Comparison of ENCODE assay signal across 14 cellular contexts in the genomic region with DNA sequence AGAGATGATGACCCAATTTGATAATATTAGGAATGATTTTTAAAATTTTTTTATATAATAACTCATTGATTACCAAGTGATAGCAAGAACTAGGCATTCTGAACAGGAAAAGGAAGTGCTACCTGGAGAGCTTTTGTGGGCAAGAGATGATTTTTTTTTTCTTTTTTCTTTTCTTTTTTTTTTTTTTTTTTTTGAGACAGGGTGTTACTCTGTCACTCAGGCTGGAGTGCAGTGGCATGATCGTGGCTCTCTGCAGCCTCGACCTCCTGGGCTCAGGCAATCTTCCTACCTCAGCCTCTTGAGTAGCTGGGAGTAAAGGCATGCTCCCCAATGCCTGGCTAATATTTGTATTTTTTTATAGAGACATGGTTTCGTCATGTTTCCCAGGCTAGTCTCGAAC. TPM values are rescaled to one million over a fixed set of nuclear protein-coding genes. Genes with fewer than 3 reads are reported as not detected.
A peak's percentile ranks its signal among the peaks of the same experiment; 100 is the strongest.
DNase-seq lines count a peak whose midpoint lies in the region; ATAC-seq and TF ChIP-seq lines count a peak whose summit lies in the region.
"Had no signal": no experiment of that assay in that cellular context is flagged by ENCODE, and none has a peak within 500 bp of the region (broad histone marks: within the 10 kb centered on the region; RNA-seq: fewer than 3 reads in every experiment).

No MANE protein-coding gene starts in this region.

- no peak for DNase-seq in activated CD4-positive, alpha-beta T cell treated with anti-CD3 and anti-CD28 coated beads, Interleukin-2, amount 10 ng/mL, durations not matched to agents 7 days and 5 days
- no peak for DNase-seq in activated CD4-positive, alpha-beta T cell treated with anti-CD3 and anti-CD28 coated beads for 1 hour
- no peak for DNase-seq in effector memory CD4-positive, alpha-beta T cell
- no peak for DNase-seq in vagina (ENCODE audit: extremely low spot score in 2 of 2)
- no peak for DNase-seq in kidney tubule cell (ENCODE audit: low spot score)
- no peak for DNase-seq in upper lobe of right lung
- DNase-seq: NCI-H1048; posterior cingulate gyrus; spleen; stimulated activated naive CD4-positive, alpha-beta T cell treated with Interleukin-2 at 50 U/mL for 16 hours; WERI-Rb-1 had no signal

- H3K27ac ChIP-seq in effector memory CD4-positive, alpha-beta T cell (ENCODE audit: insufficient read depth, low read length, poor library complexity, severe bottlenecking) = peak overlapping the region; percentile 60
- H3K27ac ChIP-seq in rectal smooth muscle tissue (ENCODE audit: low read depth, low read length) = peak overlapping the region; percentile 76
- H3K27ac ChIP-seq in vagina = no peak overlapping the region
- no peak overlapping the region for H3K27ac ChIP-seq in upper lobe of right lung
- H3K27ac ChIP-seq: C4-2B, WERI-Rb-1 had no signal

- no peaks in the 10 kb centered on the region for H3K27me3 ChIP-seq in effector memory CD4-positive, alpha-beta T cell (replicated peaks; ENCODE audit: control insufficient read depth, insufficient read depth, low read length, poor library complexity, severe bottlenecking)
- H3K27me3 ChIP-seq in rectal smooth muscle tissue (ENCODE audit: control insufficient read depth, insufficient read depth, low read length) (no peaks in the 10 kb centered on the region), vagina (no peaks in the 10 kb centered on the region), upper lobe of right lung (no peaks in the 10 kb centered on the region)
- H3K27me3 ChIP-seq: spleen had no signal

- CTCF ChIA-PET in activated CD4-positive, alpha-beta T cell treated with anti-CD3 and anti-CD28 coated beads, Interleukin-2, amount 10 ng/mL, durations not matched to agents 7 days and 5 days (lab: Charles Lee) = no interaction called here

- no peaks in the 10 kb centered on the region for H3K36me3 ChIP-seq in effector memory CD4-positive, alpha-beta T cell (ENCODE audit: control insufficient read depth, insufficient read depth, low read length)
- no peaks in the 10 kb centered on the region for H3K36me3 ChIP-seq in rectal smooth muscle tissue (ENCODE audit: control insufficient read depth, insufficient read depth, low read length)
- H3K36me3 ChIP-seq in vagina = no peaks in the 10 kb centered on the region
- no peaks in the 10 kb centered on the region for H3K36me3 ChIP-seq in upper lobe of right lung
- H3K36me3 ChIP-seq: WERI-Rb-1 had no signal

- intact Hi-C loops in vagina (cut with DNase I) (no loop called here), upper lobe of right lung (cut with DNase I) (no loop called here)

- no peak overlapping the region for H3K4me3 Mint-ChIP-seq in activated CD4-positive, alpha-beta T cell treated with anti-CD3 and anti-CD28 coated beads, Interleukin-2, amount 10 ng/mL, durations not matched to agents 7 days and 5 days
- H3K4me3 Mint-ChIP-seq in IgD-negative memory B cell = no peak overlapping the region

- peak overlapping the region; percentile 80 for H3K27ac Mint-ChIP-seq in activated CD4-positive, alpha-beta T cell treated with anti-CD3 and anti-CD28 coated beads, Interleukin-2, amount 10 ng/mL, durations not matched to agents 7 days and 5 days
- peak overlapping the region in 2 of 3 donors; percentile 44 to 90 for H3K27ac Mint-ChIP-seq in IgD-negative memory B cell

- H3K4me3 ChIP-seq in effector memory CD4-positive, alpha-beta T cell (ENCODE audit: insufficient read depth, low read depth, low read length, poor library complexity, severe bottlenecking) = no peak overlapping the region
- H3K4me3 ChIP-seq in rectal smooth muscle tissue (ENCODE audit: low read length) (no peak overlapping the region), vagina (no peak overlapping the region), upper lobe of right lung (no peak overlapping the region)
- H3K4me3 ChIP-seq: spleen had no signal

- H3K4me1 Mint-ChIP-seq in activated CD4-positive, alpha-beta T cell treated with anti-CD3 and anti-CD28 coated beads, Interleukin-2, amount 10 ng/mL, durations not matched to agents 7 days and 5 days = peaks cover 82% of the 10 kb centered on the region
- H3K4me1 Mint-ChIP-seq in IgD-negative memory B cell = peaks cover 45 to 58% (median 54%) of the 10 kb centered on the region in 3 donors

- H3K36me3 Mint-ChIP-seq in activated CD4-positive, alpha-beta T cell treated with anti-CD3 and anti-CD28 coated beads, Interleukin-2, amount 10 ng/mL, durations not matched to agents 7 days and 5 days (ENCODE audit: low read depth) = peaks cover 37% of the 10 kb centered on the region
- H3K36me3 Mint-ChIP-seq in IgD-negative memory B cell = peaks cover 4% of the 10 kb centered on the region

- POLR2A ChIA-PET in activated CD4-positive, alpha-beta T cell treated with anti-CD3 and anti-CD28 coated beads, Interleukin-2, amount 10 ng/mL, durations not matched to agents 7 days and 5 days (lab: Charles Lee) = no interaction called here

- H3K9me3 ChIP-seq in effector memory CD4-positive, alpha-beta T cell (ENCODE audit: control insufficient read depth, low read length) = no peaks in the 10 kb centered on the region
- H3K9me3 ChIP-seq in vagina (no peaks in the 10 kb centered on the region), upper lobe of right lung (no peaks in the 10 kb centered on the region)
- H3K9me3 ChIP-seq: spleen had no signal

- no peaks in the 10 kb centered on the region for H3K27me3 Mint-ChIP-seq in activated CD4-positive, alpha-beta T cell treated with anti-CD3 and anti-CD28 coated beads, Interleukin-2, amount 10 ng/mL, durations not matched to agents 7 days and 5 days
- H3K27me3 Mint-ChIP-seq in IgD-negative memory B cell = no peaks in the 10 kb centered on the region

- H3K9ac ChIP-seq in rectal smooth muscle tissue (ENCODE audit: low read length) = no peak overlapping the region

- TF ChIP-seq CTCF in vagina (IDR thresholded peaks at IDR 0.05) = no peak
- TF ChIP-seq CTCF in upper lobe of right lung (IDR thresholded peaks at IDR 0.05) = no peak

- TF ChIP-seq POLR2A in vagina (IDR thresholded peaks at IDR 0.05) = no peak

- H3K4me1 ChIP-seq in effector memory CD4-positive, alpha-beta T cell (ENCODE audit: control insufficient read depth, insufficient read depth, low read length, poor library complexity, severe bottlenecking) = peaks cover 58% of the 10 kb centered on the region
- H3K4me1 ChIP-seq in rectal smooth muscle tissue (ENCODE audit: control insufficient read depth, insufficient read depth, low read length) (peaks cover 18% of the 10 kb centered on the region), vagina (peaks cover 68% of the 10 kb centered on the region), upper lobe of right lung (peaks cover 51% of the 10 kb centered on the region)

- H3K9me3 Mint-ChIP-seq in activated CD4-positive, alpha-beta T cell treated with anti-CD3 and anti-CD28 coated beads, Interleukin-2, amount 10 ng/mL, durations not matched to agents 7 days and 5 days = no peaks in the 10 kb centered on the region
- H3K9me3 Mint-ChIP-seq in IgD-negative memory B cell = no peaks in the 10 kb centered on the region

- no peak for ATAC-seq in upper lobe of right lung

RNA-seq across cellular contexts. Expression of a gene that starts 40.4 kb away (rescaled TPM):
- total RNA-seq in activated CD4-positive, alpha-beta T cell treated with anti-CD3 and anti-CD28 coated beads, Interleukin-2, amount 10 ng/mL, durations not matched to agents 7 days and 5 days = 10 to 100 TPM; 65.1 to 65.2 TPM
- 143 TPM for polyA plus RNA-seq in IgD-negative memory B cell
- total RNA-seq in vagina (32.7 TPM), upper lobe of right lung (46.4 TPM)

Comparison
In these comparisons a context has a peak if more than half of its experiments do, and no peak if none do; other contexts are left out.
1. H3K27ac ChIP-seq: peak in effector memory CD4-positive, alpha-beta T cell (single experiment) and rectal smooth muscle tissue (single experiment); none in vagina (single experiment) and upper lobe of right lung (single experiment).